In genomic region chr7:132140341-132140740, GRCh38 we compare ENCODE assay signal across 14 cellular contexts.
"Had no signal": no experiment of that assay in that cellular context is flagged by ENCODE, and none has a peak within 500 bp of the region (broad histone marks: within the 10 kb centered on the region; RNA-seq: fewer than 3 reads in every experiment).

No MANE protein-coding gene starts in this region.

- H3K9me3 ChIP-seq: body of pancreas, prostate gland, sigmoid colon, testis had no signal

- H3K4me3 ChIP-seq: body of pancreas, prostate gland, sigmoid colon, testis had no signal

- H3K36me3 ChIP-seq: prostate gland, sigmoid colon had no signal

- H3K27me3 ChIP-seq: body of pancreas, sigmoid colon, testis had no signal

- ATAC-seq: activated CD8-positive, alpha-beta T cell treated with anti-CD3 and anti-CD28 coated beads for 36 hours; body of pancreas; naive thymus-derived CD4-positive, alpha-beta T cell; stimulated activated naive CD8-positive, alpha-beta T cell treated with anti-CD3 and anti-CD28 coated beads, Interleukin-15, Interleukin-2, amounts not matched to agents 100 U/mL and 50 U/mL, for 24 hours had no signal

- DNase-seq: activated CD4-positive, alpha-beta T cell treated with anti-CD3 and anti-CD28 coated beads for 4 hours; activated CD8-positive, alpha-beta memory T cell treated with anti-CD3 and anti-CD28 coated beads, Interleukin-2, amount 50 U/mL, for 48 hours; activated CD8-positive, alpha-beta T cell treated with anti-CD3 and anti-CD28 coated beads for 36 hours; activated naive CD4-positive, alpha-beta T cell treated with Interleukin-2 at 50 U/mL for 16 hours; body of pancreas; dermis blood vessel endothelial cell; naive thymus-derived CD4-positive, alpha-beta T cell; sigmoid colon; stimulated activated CD4-positive, alpha-beta T cell treated with anti-CD3 and anti-CD28 coated beads, Interleukin-4, amount 100 ng/mL, for 1 hour; stimulated activated CD8-positive, alpha-beta memory T cell treated with anti-CD3 and anti-CD28 coated beads, Interleukin-4, amount 100 ng/mL, for 48 hours; stimulated activated naive CD8-positive, alpha-beta T cell treated with anti-CD3 and anti-CD28 coated beads, Interleukin-15, Interleukin-2, amounts not matched to agents 100 U/mL and 50 U/mL, for 24 hours; T-helper 9 cell; testis had no signal

- H3K4me1 ChIP-seq: body of pancreas, prostate gland, testis had no signal

- H3K27ac ChIP-seq: body of pancreas, prostate gland, sigmoid colon, testis had no signal
